In the genomic region with DNA sequence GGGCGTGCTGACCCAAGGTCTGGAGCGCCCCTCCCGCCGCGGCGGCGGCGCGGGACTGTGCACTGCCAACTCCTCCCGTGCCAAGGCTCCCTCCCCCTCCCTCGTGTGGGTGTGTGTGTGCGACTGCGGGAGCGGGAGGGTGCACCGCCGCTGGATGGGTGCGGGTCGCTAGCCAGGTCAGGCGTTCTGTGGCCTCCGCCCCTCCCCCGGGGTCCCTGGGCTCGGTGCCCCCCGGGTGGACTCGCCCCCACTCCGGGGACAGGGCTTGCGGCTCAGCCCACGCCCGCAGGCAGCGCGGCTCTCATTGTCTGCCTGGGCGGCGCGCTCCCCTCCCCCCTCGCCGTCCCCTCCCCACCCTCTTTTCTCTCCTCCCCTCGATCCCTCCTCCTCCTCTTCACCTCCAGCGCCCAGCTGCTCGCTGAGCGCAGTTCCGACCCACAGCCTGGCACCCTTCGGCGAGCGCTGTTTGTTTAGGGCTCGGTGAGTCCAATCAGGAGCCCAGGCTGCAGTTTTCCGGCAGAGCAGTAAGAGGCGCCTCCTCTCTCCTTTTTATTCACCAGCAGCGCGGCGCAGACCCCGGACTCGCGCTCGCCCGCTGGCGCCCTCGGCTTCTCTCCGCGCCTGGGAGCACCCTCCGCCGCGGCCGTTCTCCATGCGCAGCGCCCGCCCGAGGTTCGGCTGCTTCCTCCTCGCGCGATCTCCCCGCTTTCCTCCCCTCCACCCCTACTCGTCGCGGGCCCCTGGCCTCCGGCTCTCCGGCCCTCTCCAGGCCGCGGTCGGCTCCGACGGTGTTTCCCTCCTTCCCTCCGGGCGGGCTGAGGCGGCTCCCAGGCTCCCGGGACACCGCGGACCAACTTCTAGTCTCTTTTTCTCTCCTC, we compare ENCODE assay signal across 8 cellular contexts. TPM values are rescaled to one million over a fixed set of nuclear protein-coding genes. Genes with fewer than 3 reads are reported as not detected.
DNase-seq lines count a peak whose midpoint lies in the region; ATAC-seq, FAIRE-seq and TF ChIP-seq lines count a peak whose summit lies in the region.

Gene GATA6, plus strand, starts transcription at position 579 of the 878 bp plus-strand sequence. CDS start 1,556 bp downstream, outside the sequence.

- peaks cover 0 to 4% of the 10 kb centered on the region in 2 donors for H3K36me3 Mint-ChIP-seq in CD14-positive monocyte
- no peaks in the 10 kb centered on the region for H3K36me3 Mint-ChIP-seq in activated CD4-positive, alpha-beta T cell treated with anti-CD3 and anti-CD28 coated beads, Interleukin-2, amount 10 ng/mL, durations not matched to agents 7 days and 5 days (ENCODE audit: low read depth)

- intact Hi-C loops in CD14-positive monocyte (cut with micrococcal nuclease), result no loop called here

- TF ChIP-seq CTCF in CD14-positive monocyte (IDR thresholded peaks at IDR 0.05) (no peak), epithelial cell of proximal tubule (conservative IDR thresholded peaks at IDR 0.05; ENCODE audit: low read depth, low read length) (peak; percentile 61)

- FAIRE-seq in urothelium cell line (lab: Jason Lieb, UNC), result no peak

- peaks cover 24% of the 10 kb centered on the region for H3K4me1 Mint-ChIP-seq in CD14-positive monocyte
- peaks cover 18% of the 10 kb centered on the region for H3K4me1 Mint-ChIP-seq in activated CD4-positive, alpha-beta T cell treated with anti-CD3 and anti-CD28 coated beads, Interleukin-2, amount 10 ng/mL, durations not matched to agents 7 days and 5 days

- POLR2A ChIA-PET in activated CD4-positive, alpha-beta T cell treated with anti-CD3 and anti-CD28 coated beads, Interleukin-2, amount 10 ng/mL, durations not matched to agents 7 days and 5 days (lab: Charles Lee), result no interaction called here

- H3K4me3 Mint-ChIP-seq in CD14-positive monocyte, result peak within 1 kb of the TSS; percentile 92 to 98
- peak within 1 kb of the TSS; percentile 76 for H3K4me3 Mint-ChIP-seq in activated CD4-positive, alpha-beta T cell treated with anti-CD3 and anti-CD28 coated beads, Interleukin-2, amount 10 ng/mL, durations not matched to agents 7 days and 5 days

- H3K4me3 ChIP-seq in epithelial cell of proximal tubule (ENCODE audit: low read depth, low read length), result peak within 1 kb of the TSS; percentile 79

- ATAC-seq in GM21529 (IDR thresholded peaks at IDR 0.05; ENCODE audit: unreplicated experiment) (peak; percentile 68), HG03457 (IDR thresholded peaks at IDR 0.05; ENCODE audit: unreplicated experiment) (no peak)

- peak within 1 kb of the TSS in 1 of 7 donors; percentile 79 for H3K27ac Mint-ChIP-seq in CD14-positive monocyte
- H3K27ac Mint-ChIP-seq in activated CD4-positive, alpha-beta T cell treated with anti-CD3 and anti-CD28 coated beads, Interleukin-2, amount 10 ng/mL, durations not matched to agents 7 days and 5 days, result peak within 1 kb of the TSS; percentile 76

- peaks cover 82 to 96% (median 86%) of the 10 kb centered on the region in 3 donors for H3K27me3 Mint-ChIP-seq in CD14-positive monocyte (ENCODE audit: low read depth in 3 of 3)
- peaks cover 76% of the 10 kb centered on the region for H3K27me3 Mint-ChIP-seq in activated CD4-positive, alpha-beta T cell treated with anti-CD3 and anti-CD28 coated beads, Interleukin-2, amount 10 ng/mL, durations not matched to agents 7 days and 5 days

- peaks cover 0 to 44% (median 15%) of the 10 kb centered on the region in 7 donors for H3K9me3 Mint-ChIP-seq in CD14-positive monocyte
- no peaks in the 10 kb centered on the region for H3K9me3 Mint-ChIP-seq in activated CD4-positive, alpha-beta T cell treated with anti-CD3 and anti-CD28 coated beads, Interleukin-2, amount 10 ng/mL, durations not matched to agents 7 days and 5 days

- CTCF ChIA-PET in activated CD4-positive, alpha-beta T cell treated with anti-CD3 and anti-CD28 coated beads, Interleukin-2, amount 10 ng/mL, durations not matched to agents 7 days and 5 days (lab: Charles Lee), result no interaction called here

- DNase-seq in CD14-positive monocyte (ENCODE audit: low spot score) (no peak), NCI-H2029 treated with DMSO at 0.1 percent for 48 hours (lab: John Stamatoyannopoulos, UW) (peak; percentile 41), epithelial cell of proximal tubule (ENCODE audit: low read depth) (no peak), mucosa of gallbladder (ENCODE audit: low spot score) (peak; percentile 95), urothelium cell line (ENCODE audit: low spot score) (peak; percentile 63)
- peak; percentile 12 for DNase-seq in activated CD4-positive, alpha-beta T cell treated with anti-CD3 and anti-CD28 coated beads, Interleukin-2, amount 10 ng/mL, durations not matched to agents 7 days and 5 days

RNA-seq across cellular contexts. Expression of gene GATA6, which starts in this region (rescaled TPM):
- under 1 TPM in 1 of 2 donors, not detected in 1; 0.04 TPM for polyA plus RNA-seq in CD14-positive monocyte
- total RNA-seq in activated CD4-positive, alpha-beta T cell treated with anti-CD3 and anti-CD28 coated beads, Interleukin-2, amount 10 ng/mL, durations not matched to agents 7 days and 5 days, result not detected
- total RNA-seq in epithelial cell of proximal tubule, result 1.2 and 2.7 TPM in 2 replicates
- 94.2 TPM for total RNA-seq in mucosa of gallbladder

Comparison
In these comparisons a context has a peak if more than half of its experiments do, and no peak if none do; other contexts are left out.
1. RNA of gene GATA6 (total RNA-seq): 94.2 TPM in mucosa of gallbladder (single experiment); 1.2 to 2.7 TPM in epithelial cell of proximal tubule and not detected in activated CD4-positive, alpha-beta T cell treated with anti-CD3 and anti-CD28 coated beads, Interleukin-2, amount 10 ng/mL, durations not matched to agents 7 days and 5 days; every median in the first group is over 10 times any median in the second.
2. Peak in DNase-seq in activated CD4-positive, alpha-beta T cell treated with anti-CD3 and anti-CD28 coated beads, Interleukin-2, amount 10 ng/mL, durations not matched to agents 7 days and 5 days; RNA of the gene not detected or under 1 TPM.
3. DNase-seq: peak in NCI-H2029 treated with DMSO at 0.1 percent for 48 hours (single experiment), mucosa of gallbladder (single experiment) and urothelium cell line (single experiment); none in CD14-positive monocyte (single experiment) and epithelial cell of proximal tubule (single experiment).